ENCODE assay signal across 20 cellular contexts in genomic region chr13:69306766-69307165, GRCh38.
DNase-seq lines count a peak whose midpoint lies in the region; ATAC-seq and TF ChIP-seq lines count a peak whose summit lies in the region.
"Had no signal": no experiment of that assay in that cellular context is flagged by ENCODE, and none has a peak within 500 bp of the region (broad histone marks: within the 10 kb centered on the region; RNA-seq: fewer than 3 reads in every experiment).

No MANE protein-coding gene starts in this region.

- TF ChIP-seq CTCF in progenitor cell of endocrine pancreas (IDR thresholded peaks at IDR 0.05; ENCODE audit: unreplicated experiment) (peak; percentile 18), mucosa of descending colon (IDR thresholded peaks at IDR 0.05) (no peak), adrenal gland (IDR thresholded peaks at IDR 0.05) (no peak)

- H3K9me3 ChIP-seq in mucosa of descending colon, result no peaks in the 10 kb centered on the region
- H3K9me3 ChIP-seq in adrenal gland (replicated peaks in 1 of 3), result no peaks in the 10 kb centered on the region
- H3K9me3 ChIP-seq: BLaER1 had no signal

- no peak overlapping the region for H3K27ac Mint-ChIP-seq in progenitor cell of endocrine pancreas
- H3K27ac Mint-ChIP-seq: CD8-positive, alpha-beta memory T cell had no signal

- H3K4me3 ChIP-seq in mucosa of descending colon, result no peak overlapping the region
- no peak overlapping the region for H3K4me3 ChIP-seq in adrenal gland
- H3K4me3 ChIP-seq: BLaER1, GM23248, K562 had no signal

- no peak overlapping the region for H3K27ac ChIP-seq in adrenal gland
- H3K27ac ChIP-seq: 22Rv1, BLaER1, GM23248 had no signal

- no peak for TF ChIP-seq POLR2A in adrenal gland (IDR thresholded peaks at IDR 0.05)

- no peaks in the 10 kb centered on the region for H3K36me3 Mint-ChIP-seq in progenitor cell of endocrine pancreas (ENCODE audit: insufficient read depth)
- H3K36me3 Mint-ChIP-seq: CD8-positive, alpha-beta memory T cell had no signal

- 0 to 96% (median 42%) methylated on average over 1 of the region's 1 CpG for WGBS in adrenal gland, 4 donors

- H3K4me1 ChIP-seq in mucosa of descending colon (ENCODE audit: low read depth) (no peaks in the 10 kb centered on the region), adrenal gland (replicated peaks in 1 of 2) (no peaks in the 10 kb centered on the region)
- H3K4me1 ChIP-seq: BLaER1 had no signal

- H3K4me1 Mint-ChIP-seq in progenitor cell of endocrine pancreas (ENCODE audit: low read depth), result no peaks in the 10 kb centered on the region
- H3K4me1 Mint-ChIP-seq: CD8-positive, alpha-beta memory T cell had no signal

- no peaks in the 10 kb centered on the region for H3K9me3 Mint-ChIP-seq in progenitor cell of endocrine pancreas (ENCODE audit: low read depth)

- H3K4me3 Mint-ChIP-seq in progenitor cell of endocrine pancreas (ENCODE audit: low read depth), result no peak overlapping the region
- H3K4me3 Mint-ChIP-seq: CD8-positive, alpha-beta memory T cell had no signal

- peak; percentile 3 for DNase-seq in DMS53 (lab: John Stamatoyannopoulos, UW)
- DNase-seq in DMS53 treated with DMSO at 0.1 percent for 48 hours (lab: John Stamatoyannopoulos, UW; ENCODE audit: unreplicated experiment), result no peak
- DNase-seq in HT-29 (ENCODE audit: low spot score), result peak; percentile 23
- peak; percentile 26 for DNase-seq in RKO (ENCODE audit: low spot score)
- no peak for DNase-seq in progenitor cell of endocrine pancreas (ENCODE audit: low spot score, unreplicated experiment)
- no peak for DNase-seq in mucosa of descending colon
- DNase-seq in adrenal gland, result no peak
- DNase-seq: CD8-positive, alpha-beta memory T cell; GF-D8; GM23248; NCI-H1048; NCI-H1436 treated with DMSO at 0.1 percent for 48 hours; NCI-H2081 treated with DMSO at 0.1 percent for 48 hours; NCI-H526 treated with DMSO at 0.1 percent for 48 hours; SHP77 treated with DMSO at 0.1 percent for 48 hours; T-helper 2 cell had no signal

- no peaks in the 10 kb centered on the region for H3K36me3 ChIP-seq in mucosa of descending colon (ENCODE audit: low read depth)
- no peaks in the 10 kb centered on the region for H3K36me3 ChIP-seq in adrenal gland (replicated peaks in 1 of 2)
- H3K36me3 ChIP-seq: BLaER1 had no signal

- ATAC-seq in HG03196 (IDR thresholded peaks at IDR 0.05; ENCODE audit: unreplicated experiment), result no peak
- ATAC-seq in mucosa of descending colon, result no peak
- ATAC-seq: K562 had no signal

- H3K27me3 Mint-ChIP-seq in progenitor cell of endocrine pancreas, result no peaks in the 10 kb centered on the region
- H3K27me3 Mint-ChIP-seq: CD8-positive, alpha-beta memory T cell had no signal

- H3K27me3 ChIP-seq in adrenal gland, result no peaks in the 10 kb centered on the region
- H3K27me3 ChIP-seq: BLaER1 had no signal

- intact Hi-C loops in mucosa of descending colon (cut with DNase I, micrococcal nuclease) (no loop called here), adrenal gland (cut with DNase I) (no loop called here)

Comparison
In these comparisons a context has a peak if more than half of its experiments do, and no peak if none do; other contexts are left out.
1. DNase-seq: peak in DMS53 (single experiment), HT-29 (single experiment) and RKO (single experiment); none in DMS53 treated with DMSO at 0.1 percent for 48 hours (single experiment), progenitor cell of endocrine pancreas (single experiment), mucosa of descending colon (0 of 3) and adrenal gland (0 of 7).